ENCODE assay signal across 12 cellular contexts in genomic region chr9:134442486-134443168, GRCh38.
A peak's percentile ranks its signal among the peaks of the same experiment; 100 is the strongest.
DNase-seq lines count a peak whose midpoint lies in the region; ATAC-seq and TF ChIP-seq lines count a peak whose summit lies in the region.
"Had no signal": no experiment of that assay in that cellular context is flagged by ENCODE, and none has a peak within 500 bp of the region (broad histone marks: within the 10 kb centered on the region; RNA-seq: fewer than 3 reads in every experiment).

No MANE protein-coding gene starts in this region.

- H3K27ac Mint-ChIP-seq in activated naive CD4-positive, alpha-beta T cell treated with anti-CD3 and anti-CD28 coated beads, Interleukin-2, amount 50 U/mL, for 72 hours, result no peak overlapping the region

- H3K36me3 Mint-ChIP-seq in activated naive CD4-positive, alpha-beta T cell treated with anti-CD3 and anti-CD28 coated beads, Interleukin-2, amount 50 U/mL, for 72 hours, result peaks cover 0 to 6% of the 10 kb centered on the region in 2 donors
- H3K36me3 Mint-ChIP-seq: naive thymus-derived CD8-positive, alpha-beta T cell had no signal

- H3K4me3 ChIP-seq in fibroblast of pulmonary artery (replicated peaks; ENCODE audit: low read depth, low read length), result no peak overlapping the region
- H3K4me3 ChIP-seq: SK-N-MC, upper lobe of right lung had no signal

- no peak for TF ChIP-seq CTCF in fibroblast of pulmonary artery (IDR thresholded peaks at IDR 0.05; ENCODE audit: low read length, missing control alignments)

- ATAC-seq in activated naive CD4-positive, alpha-beta T cell treated with anti-CD3 and anti-CD28 coated beads, Interleukin-2, amount 50 U/mL, for 72 hours, result peak; percentile 6 to 7
- ATAC-seq in sciatic nerve (peak; percentile 7), HG03045 (IDR thresholded peaks at IDR 0.05; ENCODE audit: unreplicated experiment) (no peak)

- peaks cover 0 to 6% of the 10 kb centered on the region in 2 donors for H3K9me3 Mint-ChIP-seq in activated naive CD4-positive, alpha-beta T cell treated with anti-CD3 and anti-CD28 coated beads, Interleukin-2, amount 50 U/mL, for 72 hours
- H3K9me3 Mint-ChIP-seq: naive thymus-derived CD8-positive, alpha-beta T cell had no signal

- DNase-seq in activated naive CD4-positive, alpha-beta T cell treated with anti-CD3 and anti-CD28 coated beads, Interleukin-2, amount 50 U/mL, for 72 hours (ENCODE audit: low spot score in 2 of 2), result no peak
- DNase-seq in activated naive CD4-positive, alpha-beta T cell treated with anti-CD3 and anti-CD28 coated beads, Interleukin-2, amount 50 U/mL, for 16 hours, result no peak
- DNase-seq in RPMI7951 (ENCODE audit: low read depth), result peak; percentile 58
- peak; percentile 28 for DNase-seq in fibroblast of pulmonary artery (ENCODE audit: low read depth)
- DNase-seq in sciatic nerve (ENCODE audit: low spot score), result no peak
- DNase-seq in effector CD8-positive, alpha-beta T cell (lab: John Stamatoyannopoulos, UW), result no peak
- DNase-seq in NCI-H526 (lab: John Stamatoyannopoulos, UW), result no peak
- DNase-seq: NCI-H187 treated with DMSO at 0.1 percent for 48 hours had no signal

- intact Hi-C loops in sciatic nerve (cut with DNase I), result loop anchor here (2.0 kb wide), 1 partner anchor 270 kb away; no protein-coding TSS in a partner anchor

Comparison
In these comparisons a context has a peak if more than half of its experiments do, and no peak if none do; other contexts are left out.
1. DNase-seq: peak in RPMI7951 (single experiment) and fibroblast of pulmonary artery (single experiment); none in activated naive CD4-positive, alpha-beta T cell treated with anti-CD3 and anti-CD28 coated beads, Interleukin-2, amount 50 U/mL, for 72 hours (0 of 2), activated naive CD4-positive, alpha-beta T cell treated with anti-CD3 and anti-CD28 coated beads, Interleukin-2, amount 50 U/mL, for 16 hours (single experiment), sciatic nerve (single experiment), effector CD8-positive, alpha-beta T cell (single experiment) and NCI-H526 (0 of 2).